1 cellular context compared by ENCODE assay signal in the genomic region with DNA sequence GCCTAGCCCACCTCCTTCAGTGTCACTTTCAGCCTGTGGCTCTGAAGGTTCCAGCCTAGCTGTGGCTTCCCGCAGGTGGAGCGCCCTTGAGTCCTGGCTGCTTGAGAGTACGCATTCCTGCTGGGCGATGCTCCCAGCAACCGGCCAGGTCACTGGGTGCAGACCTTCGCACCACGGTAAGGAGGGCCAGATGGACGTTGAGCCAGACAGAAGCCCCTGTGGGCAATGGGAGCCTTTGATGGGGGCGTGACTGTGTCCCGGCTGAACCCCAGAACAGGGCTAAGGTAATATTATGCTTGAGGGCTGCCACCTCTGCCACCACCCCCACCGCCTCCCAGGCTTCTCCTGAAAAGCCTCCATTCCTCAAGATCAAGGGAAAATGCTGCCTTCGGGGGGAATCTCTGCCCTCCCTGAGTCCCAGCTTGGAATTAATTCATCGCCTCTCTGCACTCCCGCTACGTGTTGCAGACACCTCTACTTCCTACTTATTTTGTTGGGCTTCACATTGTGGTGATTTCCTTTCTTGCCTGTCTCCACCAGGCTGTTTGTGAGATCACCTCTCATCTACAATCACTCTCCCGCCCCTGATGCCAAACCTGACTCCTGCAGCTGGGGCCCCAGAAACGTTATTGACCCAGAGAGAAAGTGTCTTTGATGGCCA.
TF ChIP-seq lines count a peak whose summit lies in the region.

No MANE protein-coding gene starts in this region.

TF ChIP-seq in HepG2, 621 proteins besides CTCF, POLR2A, EP300 and RAD21:
- TF ChIP-seq, protein P1, sequence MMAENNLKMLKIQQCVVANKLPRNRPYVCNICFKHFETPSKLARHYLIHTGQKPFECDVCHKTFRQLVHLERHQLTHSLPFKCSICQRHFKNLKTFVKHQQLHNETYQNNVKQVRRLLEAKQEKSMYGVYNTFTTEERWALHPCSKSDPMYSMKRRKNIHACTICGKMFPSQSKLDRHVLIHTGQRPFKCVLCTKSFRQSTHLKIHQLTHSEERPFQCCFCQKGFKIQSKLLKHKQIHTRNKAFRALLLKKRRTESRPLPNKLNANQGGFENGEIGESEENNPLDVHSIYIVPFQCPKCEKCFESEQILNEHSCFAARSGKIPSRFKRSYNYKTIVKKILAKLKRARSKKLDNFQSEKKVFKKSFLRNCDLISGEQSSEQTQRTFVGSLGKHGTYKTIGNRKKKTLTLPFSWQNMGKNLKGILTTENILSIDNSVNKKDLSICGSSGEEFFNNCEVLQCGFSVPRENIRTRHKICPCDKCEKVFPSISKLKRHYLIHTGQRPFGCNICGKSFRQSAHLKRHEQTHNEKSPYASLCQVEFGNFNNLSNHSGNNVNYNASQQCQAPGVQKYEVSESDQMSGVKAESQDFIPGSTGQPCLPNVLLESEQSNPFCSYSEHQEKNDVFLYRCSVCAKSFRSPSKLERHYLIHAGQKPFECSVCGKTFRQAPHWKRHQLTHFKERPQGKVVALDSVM (CRISPR knock-in tag; IDR thresholded peaks at IDR 0.05): no peak
- TF ChIP-seq ARNT (IDR thresholded peaks at IDR 0.05): no peak
- TF ChIP-seq HNRNPL (IDR thresholded peaks at IDR 0.05; ENCODE audit: low read depth, low read length): no peak
- no peak for TF ChIP-seq FOXO1 (CRISPR knock-in tag; IDR thresholded peaks at IDR 0.05)
- no peak for TF ChIP-seq NR2C2 (CRISPR knock-in tag; IDR thresholded peaks at IDR 0.05; ENCODE audit: borderline replicate concordance)
- TF ChIP-seq, protein P2, sequence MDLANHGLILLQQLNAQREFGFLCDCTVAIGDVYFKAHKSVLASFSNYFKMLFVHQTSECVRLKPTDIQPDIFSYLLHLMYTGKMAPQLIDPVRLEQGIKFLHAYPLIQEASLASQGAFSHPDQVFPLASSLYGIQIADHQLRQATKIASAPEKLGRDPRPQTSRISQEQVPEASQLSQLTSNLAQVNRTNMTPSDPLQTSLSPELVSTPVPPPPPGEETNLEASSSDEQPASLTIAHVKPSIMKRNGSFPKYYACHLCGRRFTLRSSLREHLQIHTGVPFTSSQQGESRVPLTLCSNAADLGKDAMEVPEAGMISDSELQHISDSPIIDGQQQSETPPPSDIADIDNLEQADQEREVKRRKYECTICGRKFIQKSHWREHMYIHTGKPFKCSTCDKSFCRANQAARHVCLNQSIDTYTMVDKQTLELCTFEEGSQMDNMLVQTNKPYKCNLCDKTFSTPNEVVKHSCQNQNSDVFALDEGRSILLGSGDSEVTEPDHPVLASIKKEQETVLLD (CRISPR knock-in tag; IDR thresholded peaks at IDR 0.05; ENCODE audit: low read depth): no peak
- no peak for TF ChIP-seq RORA (CRISPR knock-in tag; IDR thresholded peaks at IDR 0.05)
- TF ChIP-seq KDM5B (CRISPR knock-in tag; IDR thresholded peaks at IDR 0.05; ENCODE audit: borderline replicate concordance): no peak
- TF ChIP-seq, protein P3, sequence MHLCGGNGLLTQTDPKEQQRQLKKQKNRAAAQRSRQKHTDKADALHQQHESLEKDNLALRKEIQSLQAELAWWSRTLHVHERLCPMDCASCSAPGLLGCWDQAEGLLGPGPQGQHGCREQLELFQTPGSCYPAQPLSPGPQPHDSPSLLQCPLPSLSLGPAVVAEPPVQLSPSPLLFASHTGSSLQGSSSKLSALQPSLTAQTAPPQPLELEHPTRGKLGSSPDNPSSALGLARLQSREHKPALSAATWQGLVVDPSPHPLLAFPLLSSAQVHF (CRISPR knock-in tag; IDR thresholded peaks at IDR 0.05): no peak
- TF ChIP-seq, protein P4, sequence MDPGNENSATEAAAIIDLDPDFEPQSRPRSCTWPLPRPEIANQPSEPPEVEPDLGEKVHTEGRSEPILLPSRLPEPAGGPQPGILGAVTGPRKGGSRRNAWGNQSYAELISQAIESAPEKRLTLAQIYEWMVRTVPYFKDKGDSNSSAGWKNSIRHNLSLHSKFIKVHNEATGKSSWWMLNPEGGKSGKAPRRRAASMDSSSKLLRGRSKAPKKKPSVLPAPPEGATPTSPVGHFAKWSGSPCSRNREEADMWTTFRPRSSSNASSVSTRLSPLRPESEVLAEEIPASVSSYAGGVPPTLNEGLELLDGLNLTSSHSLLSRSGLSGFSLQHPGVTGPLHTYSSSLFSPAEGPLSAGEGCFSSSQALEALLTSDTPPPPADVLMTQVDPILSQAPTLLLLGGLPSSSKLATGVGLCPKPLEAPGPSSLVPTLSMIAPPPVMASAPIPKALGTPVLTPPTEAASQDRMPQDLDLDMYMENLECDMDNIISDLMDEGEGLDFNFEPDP (CRISPR knock-in tag; conservative IDR thresholded peaks at IDR 0.05): no peak
- no peak for TF ChIP-seq ZNF234 (CRISPR knock-in tag; conservative IDR thresholded peaks at IDR 0.05)
- TF ChIP-seq, protein P5, sequence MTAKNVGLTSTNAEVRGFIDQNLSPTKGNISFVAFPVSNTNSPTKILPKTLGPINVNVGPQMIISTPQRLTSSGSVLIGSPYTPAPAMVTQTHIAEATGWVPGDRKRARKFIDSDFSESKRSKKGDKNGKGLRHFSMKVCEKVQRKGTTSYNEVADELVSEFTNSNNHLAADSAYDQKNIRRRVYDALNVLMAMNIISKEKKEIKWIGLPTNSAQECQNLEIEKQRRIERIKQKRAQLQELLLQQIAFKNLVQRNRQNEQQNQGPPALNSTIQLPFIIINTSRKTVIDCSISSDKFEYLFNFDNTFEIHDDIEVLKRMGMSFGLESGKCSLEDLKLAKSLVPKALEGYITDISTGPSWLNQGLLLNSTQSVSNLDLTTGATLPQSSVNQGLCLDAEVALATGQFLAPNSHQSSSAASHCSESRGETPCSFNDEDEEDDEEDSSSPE (CRISPR knock-in tag; IDR thresholded peaks at IDR 0.05): no peak
